Comparison of ENCODE assay signal across 10 cellular contexts in genomic region chr5:132813599-132814440, GRCh38. TPM values are rescaled to one million over a fixed set of nuclear protein-coding genes. Genes with fewer than 3 reads are reported as not detected.
DNase-seq lines count a peak whose midpoint lies in the region; ATAC-seq and TF ChIP-seq lines count a peak whose summit lies in the region.
"Had no signal": no experiment of that assay in that cellular context is flagged by ENCODE, and none has a peak within 500 bp of the region (broad histone marks: within the 10 kb centered on the region; RNA-seq: fewer than 3 reads in every experiment).

No MANE protein-coding gene starts in this region.

- DNase-seq in EH (ENCODE audit: low read depth): peak; percentile 31
- DNase-seq in brain microvascular endothelial cell: no peak
- DNase-seq in left lobe of liver (ENCODE audit: low spot score): no peak
- peak in 1 of 2 donors; percentile 79 for DNase-seq in suprapubic skin (ENCODE audit: low spot score in 2 of 2)
- no peak for DNase-seq in NK-92 (lab: John Stamatoyannopoulos, UW; ENCODE audit: unreplicated experiment)
- no peak for DNase-seq in NCI-H1105 (lab: John Stamatoyannopoulos, UW)

- whole genome bisulfite sequencing in suprapubic skin: 0% methylated on average over 9 of the region's 99 CpGs

- in situ Hi-C loops in brain microvascular endothelial cell (cut with HindIII; ENCODE audit: low pct_ligation_motif_present, low sequenced_read_pairs): no loop called here

- H3K9me3 ChIP-seq in suprapubic skin: no peaks in the 10 kb centered on the region

- H3K4me3 ChIP-seq in brain microvascular endothelial cell (ENCODE audit: low read depth, low read length): peak overlapping the region; percentile 27
- H3K4me3 ChIP-seq in suprapubic skin: peak overlapping the region; percentile 50

- no peak for TF ChIP-seq RAD21 in Ishikawa (IDR thresholded peaks at IDR 0.05; ENCODE audit: low read depth)

- no peak for TF ChIP-seq POLR2A in suprapubic skin (IDR thresholded peaks at IDR 0.05)

- ATAC-seq in left lobe of liver (peak; percentile 34), GM18511 (IDR thresholded peaks at IDR 0.05; ENCODE audit: unreplicated experiment) (no peak)

- H3K4me1 ChIP-seq in suprapubic skin: peaks cover 18% of the 10 kb centered on the region

- H3K27ac ChIP-seq in brain microvascular endothelial cell (no peak overlapping the region), suprapubic skin (peak overlapping the region; percentile 25)
- H3K27ac ChIP-seq: KMS-11 had no signal

- H3K27me3 ChIP-seq in brain microvascular endothelial cell (replicated peaks) (peaks cover 19% of the 10 kb centered on the region), suprapubic skin (peaks cover 41% of the 10 kb centered on the region)

- no peaks in the 10 kb centered on the region for H3K36me3 ChIP-seq in brain microvascular endothelial cell (replicated peaks)
- no peaks in the 10 kb centered on the region for H3K36me3 ChIP-seq in suprapubic skin

- TF ChIP-seq CTCF in brain microvascular endothelial cell (IDR thresholded peaks at IDR 0.05; ENCODE audit: low read depth, low read length, missing control alignments) (no peak), suprapubic skin (IDR thresholded peaks at IDR 0.05) (no peak)

- TF ChIP-seq EP300 in Ishikawa (IDR thresholded peaks at IDR 0.05; ENCODE audit: borderline replicate concordance) (no peak), suprapubic skin (IDR thresholded peaks at IDR 0.05) (no peak)

TF ChIP-seq in Ishikawa, 13 proteins besides CTCF, POLR2A, EP300 and RAD21:
- TF ChIP-seq, protein P1, sequence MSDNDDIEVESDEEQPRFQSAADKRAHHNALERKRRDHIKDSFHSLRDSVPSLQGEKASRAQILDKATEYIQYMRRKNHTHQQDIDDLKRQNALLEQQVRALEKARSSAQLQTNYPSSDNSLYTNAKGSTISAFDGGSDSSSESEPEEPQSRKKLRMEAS (IDR thresholded peaks at IDR 0.05): peak; percentile 82
- TF ChIP-seq CREB1 (IDR thresholded peaks at IDR 0.05; ENCODE audit: low read depth): no peak
- no peak for TF ChIP-seq TAF1 (IDR thresholded peaks at IDR 0.05; ENCODE audit: low read depth)
- no peak for TF ChIP-seq CEBPB (IDR thresholded peaks at IDR 0.05)
- TF ChIP-seq NFIC (IDR thresholded peaks at IDR 0.05): no peak
- TF ChIP-seq, protein P2, sequence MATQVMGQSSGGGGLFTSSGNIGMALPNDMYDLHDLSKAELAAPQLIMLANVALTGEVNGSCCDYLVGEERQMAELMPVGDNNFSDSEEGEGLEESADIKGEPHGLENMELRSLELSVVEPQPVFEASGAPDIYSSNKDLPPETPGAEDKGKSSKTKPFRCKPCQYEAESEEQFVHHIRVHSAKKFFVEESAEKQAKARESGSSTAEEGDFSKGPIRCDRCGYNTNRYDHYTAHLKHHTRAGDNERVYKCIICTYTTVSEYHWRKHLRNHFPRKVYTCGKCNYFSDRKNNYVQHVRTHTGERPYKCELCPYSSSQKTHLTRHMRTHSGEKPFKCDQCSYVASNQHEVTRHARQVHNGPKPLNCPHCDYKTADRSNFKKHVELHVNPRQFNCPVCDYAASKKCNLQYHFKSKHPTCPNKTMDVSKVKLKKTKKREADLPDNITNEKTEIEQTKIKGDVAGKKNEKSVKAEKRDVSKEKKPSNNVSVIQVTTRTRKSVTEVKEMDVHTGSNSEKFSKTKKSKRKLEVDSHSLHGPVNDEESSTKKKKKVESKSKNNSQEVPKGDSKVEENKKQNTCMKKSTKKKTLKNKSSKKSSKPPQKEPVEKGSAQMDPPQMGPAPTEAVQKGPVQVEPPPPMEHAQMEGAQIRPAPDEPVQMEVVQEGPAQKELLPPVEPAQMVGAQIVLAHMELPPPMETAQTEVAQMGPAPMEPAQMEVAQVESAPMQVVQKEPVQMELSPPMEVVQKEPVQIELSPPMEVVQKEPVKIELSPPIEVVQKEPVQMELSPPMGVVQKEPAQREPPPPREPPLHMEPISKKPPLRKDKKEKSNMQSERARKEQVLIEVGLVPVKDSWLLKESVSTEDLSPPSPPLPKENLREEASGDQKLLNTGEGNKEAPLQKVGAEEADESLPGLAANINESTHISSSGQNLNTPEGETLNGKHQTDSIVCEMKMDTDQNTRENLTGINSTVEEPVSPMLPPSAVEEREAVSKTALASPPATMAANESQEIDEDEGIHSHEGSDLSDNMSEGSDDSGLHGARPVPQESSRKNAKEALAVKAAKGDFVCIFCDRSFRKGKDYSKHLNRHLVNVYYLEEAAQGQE (IDR thresholded peaks at IDR 0.05; ENCODE audit: low read depth): no peak
- no peak for TF ChIP-seq TEAD4 (IDR thresholded peaks at IDR 0.05)

RNA-seq across cellular contexts. Expression of gene SOWAHA, which starts 0.7 kb away (rescaled TPM):
- 1.7 TPM for total RNA-seq in left lobe of liver
- under 1 TPM in 3 of 4 donors, not detected in 1; 0.23 to 0.93 (median 0.48) TPM for total RNA-seq in suprapubic skin
- total RNA-seq: glomerular endothelial cell had no signal

RNA-seq across cellular contexts. Expression of gene SHROOM1, which starts 16.6 kb away (rescaled TPM):
- total RNA-seq in left lobe of liver (41.3 TPM), suprapubic skin (1 to 10 TPM in 3 of 4 donors, under 1 TPM in 1; 0.76 to 2.8 (median 2.3) TPM)

RNA-seq across cellular contexts. Expression of gene SEPTIN8, which starts 36.8 kb away (rescaled TPM):
- total RNA-seq in left lobe of liver (12.2 TPM), suprapubic skin (10 to 100 TPM; 75.9 to 85.0 (median 80.8) TPM)

RNA-seq across cellular contexts. Expression of gene GDF9, which starts 52.4 kb away (rescaled TPM):
- total RNA-seq in left lobe of liver (0.15 TPM), suprapubic skin (1 to 10 TPM in 1 of 4 donors, under 1 TPM in 3; 0.47 to 4.8 (median 0.90) TPM)

RNA-seq across cellular contexts. Expression of gene UQCRQ, which starts 52.6 kb away (rescaled TPM):
- total RNA-seq in left lobe of liver (727 TPM), suprapubic skin (100 to 1,000 TPM; 124 to 243 (median 161) TPM)

Comparison
In these comparisons a context has a peak if more than half of its experiments do, and no peak if none do; other contexts are left out.
1. RNA of gene SHROOM1, which starts 16.6 kb away (total RNA-seq): 41.3 TPM in left lobe of liver (single experiment); 0.76 to 2.8 TPM in suprapubic skin; every median in the first group is over 10 times any median in the second.